In genomic region chr6:13710552-13711383, GRCh38 we compare ENCODE assay signal across 8 cellular contexts. TPM values are rescaled to one million over a fixed set of nuclear protein-coding genes. Genes with fewer than 3 reads are reported as not detected.
DNase-seq lines count a peak whose midpoint lies in the region; ATAC-seq and TF ChIP-seq lines count a peak whose summit lies in the region.

No MANE protein-coding gene starts in this region.

- WGBS in HUES64: 1% methylated on average over 82 of the region's 84 CpGs

- intact Hi-C loops in left lung (cut with DNase I): no loop called here

- H3K9ac ChIP-seq in HUES64 (ENCODE audit: low read depth, low read length): peak overlapping the region; percentile 95

- H3K27ac ChIP-seq in HUES64 (ENCODE audit: low read depth, low read length) (peak overlapping the region; percentile 86; the same call in 1 of the 2 replicates), WERI-Rb-1 (peak overlapping the region; percentile 92), cingulate gyrus (ENCODE audit: low read depth, low read length) (peak overlapping the region; percentile 69), left lung (peak overlapping the region; percentile 97 to 98)

- no peaks in the 10 kb centered on the region for H3K27me3 ChIP-seq in HUES64 (ENCODE audit: insufficient read depth, low read length)
- H3K27me3 ChIP-seq in WERI-Rb-1 (ENCODE audit: insufficient read depth, low read depth, severe bottlenecking): no peaks in the 10 kb centered on the region
- H3K27me3 ChIP-seq in left lung: no peaks in the 10 kb centered on the region

- H3K36me3 ChIP-seq in HUES64 (ENCODE audit: insufficient read depth, low read length) (no peaks in the 10 kb centered on the region), WERI-Rb-1 (peaks cover 8% of the 10 kb centered on the region; the same call in 1 of the 2 replicates), left lung (no peaks in the 10 kb centered on the region)

- H3K4me3 ChIP-seq in HUES64 (ENCODE audit: low read length) (peak overlapping the region; percentile 86), WERI-Rb-1 (ENCODE audit: low read depth, low read length) (peak overlapping the region; percentile 82), left lung (peak overlapping the region; percentile 74 to 86)

- peak; percentile 55 for DNase-seq in Caki2 (ENCODE audit: low read depth)
- DNase-seq in WERI-Rb-1: peak; percentile 74
- DNase-seq in left lung: peak; percentile 70 to 91
- DNase-seq in stimulated activated CD8-positive, alpha-beta memory T cell treated with anti-CD3 and anti-CD28 coated beads, Interleukin-4, amount 100 ng/mL, for 24 hours (ENCODE audit: low read depth): peak; percentile 37
- no peak for DNase-seq in midbrain (lab: John Stamatoyannopoulos, UW)

- TF ChIP-seq CTCF in WERI-Rb-1 (IDR thresholded peaks at IDR 0.05; ENCODE audit: low read depth, low read length) (0 out of 2 replicates have a peak, but pooled peaks have one; percentile 2), left lung (IDR thresholded peaks at IDR 0.05) (no peak)

- H3K9me3 ChIP-seq in HUES64 (ENCODE audit: insufficient read depth, low read depth, low read length) (no peaks in the 10 kb centered on the region), WERI-Rb-1 (ENCODE audit: severe bottlenecking) (no peaks in the 10 kb centered on the region), left lung (no peaks in the 10 kb centered on the region)

- in situ Hi-C loops in Caki2 (cut with HindIII; ENCODE audit: low pct_unique_long_range_greater_than_20kb, low sequenced_read_pairs): no loop called here

- peaks cover 21% of the 10 kb centered on the region for H3K4me1 ChIP-seq in HUES64 (ENCODE audit: insufficient read depth, low read length)
- peaks cover 12 to 40% of the 10 kb centered on the region in 2 donors for H3K4me1 ChIP-seq in left lung

- ATAC-seq in GM21447 (IDR thresholded peaks at IDR 0.05; ENCODE audit: unreplicated experiment) (peak; percentile 17), left lung (peak; percentile 51)

RNA-seq across cellular contexts. Expression of gene RANBP9, which starts 0.9 kb away (rescaled TPM):
- 16.4 and 27.6 TPM in 2 replicates for total RNA-seq in Caki2 (2014; rRNA removed; shearing (Covaris generic); ENCODE audit: low replicate concordance)
- polyA plus RNA-seq in HUES64 (2013, experiment 1 of 2): 25.1 TPM
- polyA plus RNA-seq in HUES64 (2013, experiment 2 of 2): 29.7 TPM
- 10 to 100 TPM; 34.9 to 38.2 TPM for total RNA-seq in left lung
